ENCODE assay signal across 32 cellular contexts in the genomic region with DNA sequence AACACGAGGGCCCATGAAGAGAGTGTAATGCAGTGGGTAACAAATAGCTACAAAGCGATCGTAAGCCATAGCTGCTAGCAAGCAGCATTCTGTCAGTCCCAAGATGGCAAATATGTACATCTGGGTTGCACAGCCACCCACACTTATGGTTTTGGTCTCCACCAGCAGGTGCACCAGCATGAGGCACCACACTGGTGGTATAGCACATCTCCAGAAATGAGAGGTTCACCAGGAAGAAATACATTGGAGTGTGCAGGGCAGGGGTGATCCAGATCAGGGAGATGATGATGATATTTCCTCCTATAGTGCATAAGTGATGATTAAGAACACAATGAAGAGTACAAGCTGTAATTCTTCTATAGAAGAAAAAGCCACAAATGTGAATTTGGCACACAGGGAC. TPM values are rescaled to one million over a fixed set of nuclear protein-coding genes. Genes with fewer than 3 reads are reported as not detected.
"Had no signal": no experiment of that assay in that cellular context is flagged by ENCODE, and none has a peak within 500 bp of the region (broad histone marks: within the 10 kb centered on the region; RNA-seq: fewer than 3 reads in every experiment).

No MANE protein-coding gene starts in this region.

- FAIRE-seq: urothelium cell line had no signal

- H3K36me3 ChIP-seq: stomach, suprapubic skin, thoracic aorta, thyroid gland, tibial artery, tibial nerve, transverse colon, upper lobe of left lung, upper lobe of right lung, uterus, vagina had no signal

- H3K4me3 ChIP-seq: stomach, suprapubic skin, testis, thoracic aorta, thyroid gland, tibial artery, tibial nerve, transverse colon, upper lobe of left lung, upper lobe of right lung, uterus, vagina had no signal

- DNase-seq: stimulated activated CD4-positive, alpha-beta T cell treated with anti-CD3 and anti-CD28 coated beads, Interleukin-2, amount 100 ng/mL, for 48 hours; stimulated activated CD4-positive, alpha-beta T cell treated with anti-CD3 and anti-CD28 coated beads, Interleukin-4, amount 100 ng/mL, for 1 hour; stimulated activated CD4-positive, alpha-beta T cell treated with anti-CD3 and anti-CD28 coated beads, Interleukin-4, amount 100 ng/mL, for 24 hours; stimulated activated CD4-positive, alpha-beta T cell treated with anti-CD3 and anti-CD28 coated beads, Interleukin-4, amount 100 ng/mL, for 4 hours; stimulated activated CD8-positive, alpha-beta memory T cell treated with anti-CD3 and anti-CD28 coated beads, Interleukin-4, amount 100 ng/mL, for 48 hours; stimulated activated naive B cell treated with anti-CD40 and anti-IgM and Interleukin-4, amounts not matched to agents 10 μg/mL and 1 μg/mL and 100 μg/mL, for 72 hours; stimulated activated naive CD4-positive, alpha-beta T cell; stimulated activated naive CD4-positive, alpha-beta T cell treated with Interleukin-2 at 50 U/mL for 16 hours; stimulated activated naive CD8-positive, alpha-beta T cell treated with anti-CD3 and anti-CD28 coated beads, Interleukin-15, amount 100 ng/mL, for 72 hours; stimulated activated naive CD8-positive, alpha-beta T cell treated with anti-CD3 and anti-CD28 coated beads, Interleukin-15, Interleukin-2, amounts not matched to agents 100 U/mL and 50 U/mL, for 24 hours; stomach; substantia nigra; testis; thyroid gland; tibial artery; transverse colon; trophoblast cell; upper lobe of left lung; upper lobe of right lung; uterus had no signal

- H3K27ac ChIP-seq: stomach, suprapubic skin, testis, thoracic aorta, thyroid gland, tibial artery, tibial nerve, transverse colon, upper lobe of left lung, upper lobe of right lung, uterus, vagina had no signal

- H3K4me1 ChIP-seq: stomach, suprapubic skin, testis, thyroid gland, tibial artery, tibial nerve, transverse colon, upper lobe of left lung, upper lobe of right lung, uterus, vagina had no signal

- ATAC-seq: stimulated activated effector memory CD8-positive, alpha-beta T cell treated with anti-CD3 and anti-CD28 coated beads, Interleukin-12 subunit alpha, Interleukin-12 subunit beta, amount 100 ng/mL, for 72 hours; stimulated activated memory B cell treated with anti-CD40 and anti-IgM and Interleukin-4, amounts not matched to agents 10 μg/mL and 1 μg/mL and 100 μg/mL, for 72 hours; stimulated activated naive B cell treated with anti-CD40 and anti-IgM and Interleukin-4, amounts not matched to agents 10 μg/mL and 1 μg/mL and 100 μg/mL, for 72 hours; stimulated activated naive CD8-positive, alpha-beta T cell treated with anti-CD3 and anti-CD28 coated beads, Interleukin-15, amount 100 ng/mL, for 72 hours; stimulated activated naive CD8-positive, alpha-beta T cell treated with anti-CD3 and anti-CD28 coated beads, Interleukin-15, Interleukin-2, amounts not matched to agents 100 U/mL and 50 U/mL, for 24 hours; upper lobe of right lung had no signal

- H3K9me3 ChIP-seq: stomach, suprapubic skin, testis, thoracic aorta, thyroid gland, tibial artery, transverse colon, upper lobe of left lung, upper lobe of right lung, uterus, vagina had no signal

- H3K27me3 ChIP-seq: suprapubic skin, testis, thyroid gland, tibial artery, tibial nerve, upper lobe of left lung, upper lobe of right lung, uterus, vagina had no signal

RNA-seq across cellular contexts. Expression of a gene that starts 26.4 kb away (rescaled TPM):
- total RNA-seq: stomach, subcutaneous adipose tissue, suprapubic skin, temporal lobe, testis, thoracic aorta, thyroid gland, tibial nerve, transverse colon, upper lobe of left lung, upper lobe of right lung, ureter, urinary bladder, uterus, vagina had no signal
- polyA plus RNA-seq: stomach, thymus, urinary bladder had no signal

RNA-seq across cellular contexts. Expression of a gene that starts 50.0 kb away (rescaled TPM):
- total RNA-seq: stomach, subcutaneous adipose tissue, suprapubic skin, temporal lobe, testis, thoracic aorta, thyroid gland, tibial nerve, transverse colon, upper lobe of left lung, upper lobe of right lung, ureter, urinary bladder, uterus, vagina had no signal
- polyA plus RNA-seq: stomach, thymus, urinary bladder had no signal
